Comparison of ENCODE assay signal across 8 cellular contexts in the genomic region with DNA sequence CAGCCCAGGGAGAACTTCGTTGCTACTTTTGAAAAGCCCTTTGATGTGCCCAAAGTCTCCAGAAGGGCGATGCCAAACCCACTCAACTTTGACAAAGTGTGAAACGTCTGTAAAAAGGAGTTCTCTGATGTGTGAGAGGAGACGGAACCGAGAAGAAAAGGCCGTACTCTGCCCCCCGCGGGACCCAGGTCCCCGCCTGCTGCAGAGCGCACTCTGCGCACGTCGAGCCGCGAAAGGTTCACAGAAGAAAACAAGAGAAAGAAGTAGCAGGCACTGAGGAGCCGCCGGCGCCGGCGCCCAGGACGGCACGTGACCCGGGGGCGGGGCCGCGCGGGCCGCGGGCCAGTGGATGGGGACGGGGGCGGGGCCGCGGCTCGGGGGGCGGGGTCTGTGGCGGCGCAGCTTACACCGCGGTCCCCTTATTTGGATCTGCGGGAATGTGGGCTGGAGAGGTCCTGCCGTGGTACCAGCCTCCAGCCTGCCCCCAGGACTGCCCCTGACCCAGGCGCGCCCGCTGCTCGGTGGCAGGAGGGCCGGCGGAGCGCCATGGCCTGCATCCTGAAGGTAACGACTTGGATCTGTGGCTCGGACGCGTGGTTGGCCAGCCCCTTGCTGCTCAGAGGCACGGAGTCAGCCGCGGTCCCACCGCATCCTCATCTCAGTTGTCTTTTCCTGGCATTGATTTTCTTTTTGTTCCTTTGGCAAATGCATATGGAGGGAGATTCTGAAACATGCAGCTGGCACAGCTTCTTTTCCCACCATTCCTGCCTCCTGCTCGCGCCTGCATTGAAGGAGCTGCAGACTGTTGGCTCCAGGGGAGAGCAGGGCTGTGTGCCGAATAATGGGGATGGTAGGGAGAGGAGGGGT. TPM values are rescaled to one million over a fixed set of nuclear protein-coding genes. Genes with fewer than 3 reads are reported as not detected.
DNase-seq lines count a peak whose midpoint lies in the region; ATAC-seq, FAIRE-seq and TF ChIP-seq lines count a peak whose summit lies in the region.

A gene (plus strand): TSS at position 426 of the 867 bp plus-strand sequence.

- in situ Hi-C loops in HepG2 (cut with HindIII; ENCODE audit: extremely low pct_ligation_motif_present, low pct_unique_long_range_greater_than_20kb), result no loop called here

- BruUV-seq in HepG2 (replicated peaks; lab: Mats Ljungman, UMichigan), result no TSS peak

- H3K36me3 ChIP-seq in HepG2 (replicated peaks in 1 of 2; ENCODE audit: control insufficient read depth in 1 of 2, insufficient read depth in 2 of 2, low read length in 2 of 2), result no peaks in the 10 kb centered on the region

- H3K4me3 ChIP-seq in HepG2 (replicated peaks in 1 of 3; ENCODE audit: insufficient read depth in 1 of 3, low read depth in 2 of 3, low read length in 3 of 3), result peak within 1 kb of the TSS in 2 of 3 experiments; percentile 23 to 52; a peak in 2 of 6 replicates

- no peak for TF ChIP-seq RAD21 in HepG2 (CRISPR knock-in tag; IDR thresholded peaks at IDR 0.05)

- CTCF ChIA-PET in HepG2 (lab: Yijun Ruan, JAX; ENCODE audit: low intra/inter-chr PET ratio, low total read pairs), result no interaction called here

- TF ChIP-seq EP300 in HepG2 (IDR thresholded peaks at IDR 0.05; ENCODE audit: low read depth in 2 of 2, low read length in 2 of 2) (no peak), HepG2 (CRISPR knock-in tag; IDR thresholded peaks at IDR 0.05; ENCODE audit: borderline replicate concordance) (no peak)

- 0 out of 2 replicates have a peak, but pooled peaks cover 5% of the 10 kb centered on the region for H3K4me1 ChIP-seq in HepG2 (ENCODE audit: insufficient read depth, low read length)

- ATAC-seq in GM18499 (IDR thresholded peaks at IDR 0.05; ENCODE audit: insufficient read depth, unreplicated experiment), result peak; percentile 61
- peak; percentile 89 for ATAC-seq in HG02763 (IDR thresholded peaks at IDR 0.05; ENCODE audit: unreplicated experiment)
- peak; percentile 94 for ATAC-seq in HepG2

- peak within 1 kb of the TSS; percentile 62 for H3K4me2 ChIP-seq in HepG2 (ENCODE audit: low read depth, low read length)

- H3K9ac ChIP-seq in HepG2 (ENCODE audit: insufficient read depth, low read depth, low read length), result no peak within 1 kb of the TSS

- no peak for TF ChIP-seq POLR2A in HepG2 (IDR thresholded peaks at IDR 0.05; ENCODE audit: insufficient read depth in 1 of 2, low read depth in 2 of 2, low read length in 2 of 2)

- POLR2A ChIA-PET in HepG2 (lab: Yijun Ruan, JAX), result no interaction called here

- no peaks in the 10 kb centered on the region for H3K9me3 ChIP-seq in HepG2 (ENCODE audit: low read length)

- no peak within 1 kb of the TSS for H3K27ac ChIP-seq in HepG2 (ENCODE audit: extremely low read length, insufficient read depth, low read length)

- peaks cover 0 to 22% of the 10 kb centered on the region in 2 experiments; a peak in 2 of 5 replicates for H3K27me3 ChIP-seq in HepG2 (ENCODE audit: control insufficient read depth in 1 of 2, insufficient read depth in 2 of 2, low read length in 2 of 2)

- intact Hi-C loops in HepG2 (cut with micrococcal nuclease; ENCODE audit: unreplicated experiment), result no loop called here

- no peak for TF ChIP-seq CTCF in HepG2 (CRISPR knock-in tag; IDR thresholded peaks at IDR 0.05)

- WGBS in HepG2 (ENCODE audit: low lambda C conversion rate), result 19% methylated on average over 29 of the region's 59 CpGs

- no peaks in the 10 kb centered on the region for H4K20me1 ChIP-seq in HepG2 (ENCODE audit: insufficient read depth, low read length)

- no peaks in the 10 kb centered on the region for H3K79me2 ChIP-seq in HepG2 (ENCODE audit: insufficient read depth, low read length)

- FAIRE-seq in HepG2 (lab: Jason Lieb, UNC), result no peak

- DNase-seq in NCI-H2107 treated with DMSO at 0.1 percent for 48 hours (lab: John Stamatoyannopoulos, UW; ENCODE audit: unreplicated experiment) (peak; percentile 37), dermis blood vessel endothelial cell (peak; percentile 77), HepG2 (ENCODE audit: low spot score) (peak; percentile 7), OCI-M2 (lab: John Stamatoyannopoulos, UW; ENCODE audit: unreplicated experiment) (no peak)
- DNase-seq in activated CD4-positive, alpha-beta T cell treated with anti-CD3 and anti-CD28 coated beads, Interleukin-2, amount 50 U/mL, for 48 hours, result peak; percentile 72 to 73
- peak; percentile 60 to 74 for DNase-seq in stimulated activated CD4-positive, alpha-beta T cell treated with anti-CD3 and anti-CD28 coated beads, Interleukin-2, amount 100 ng/mL, for 48 hours

- no peak within 1 kb of the TSS for H2AFZ ChIP-seq in HepG2 (ENCODE audit: low read length)

TF ChIP-seq in HepG2, 621 proteins besides CTCF, POLR2A, EP300 and RAD21 (continues in another document):
- TF ChIP-seq, protein P1, sequence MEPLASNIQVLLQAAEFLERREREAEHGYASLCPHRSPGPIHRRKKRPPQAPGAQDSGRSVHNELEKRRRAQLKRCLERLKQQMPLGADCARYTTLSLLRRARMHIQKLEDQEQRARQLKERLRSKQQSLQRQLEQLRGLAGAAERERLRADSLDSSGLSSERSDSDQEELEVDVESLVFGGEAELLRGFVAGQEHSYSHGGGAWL (CRISPR knock-in tag; IDR thresholded peaks at IDR 0.05), result no peak
- TF ChIP-seq ZNF777 (CRISPR knock-in tag; IDR thresholded peaks at IDR 0.05) (peak; percentile 51; the same call in 1 of the 2 replicates), SP1 (IDR thresholded peaks at IDR 0.05) (no peak), SP1 (CRISPR knock-in tag; IDR thresholded peaks at IDR 0.05) (peak; percentile 42; the same call in 1 of the 2 replicates)
- TF ChIP-seq, protein P2, sequence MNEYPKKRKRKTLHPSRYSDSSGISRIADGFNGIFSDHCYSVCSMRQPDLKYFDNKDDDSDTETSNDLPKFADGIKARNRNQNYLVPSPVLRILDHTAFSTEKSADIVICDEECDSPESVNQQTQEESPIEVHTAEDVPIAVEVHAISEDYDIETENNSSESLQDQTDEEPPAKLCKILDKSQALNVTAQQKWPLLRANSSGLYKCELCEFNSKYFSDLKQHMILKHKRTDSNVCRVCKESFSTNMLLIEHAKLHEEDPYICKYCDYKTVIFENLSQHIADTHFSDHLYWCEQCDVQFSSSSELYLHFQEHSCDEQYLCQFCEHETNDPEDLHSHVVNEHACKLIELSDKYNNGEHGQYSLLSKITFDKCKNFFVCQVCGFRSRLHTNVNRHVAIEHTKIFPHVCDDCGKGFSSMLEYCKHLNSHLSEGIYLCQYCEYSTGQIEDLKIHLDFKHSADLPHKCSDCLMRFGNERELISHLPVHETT (CRISPR knock-in tag; conservative IDR thresholded peaks at IDR 0.05), result no peak
- TF ChIP-seq, protein P3, sequence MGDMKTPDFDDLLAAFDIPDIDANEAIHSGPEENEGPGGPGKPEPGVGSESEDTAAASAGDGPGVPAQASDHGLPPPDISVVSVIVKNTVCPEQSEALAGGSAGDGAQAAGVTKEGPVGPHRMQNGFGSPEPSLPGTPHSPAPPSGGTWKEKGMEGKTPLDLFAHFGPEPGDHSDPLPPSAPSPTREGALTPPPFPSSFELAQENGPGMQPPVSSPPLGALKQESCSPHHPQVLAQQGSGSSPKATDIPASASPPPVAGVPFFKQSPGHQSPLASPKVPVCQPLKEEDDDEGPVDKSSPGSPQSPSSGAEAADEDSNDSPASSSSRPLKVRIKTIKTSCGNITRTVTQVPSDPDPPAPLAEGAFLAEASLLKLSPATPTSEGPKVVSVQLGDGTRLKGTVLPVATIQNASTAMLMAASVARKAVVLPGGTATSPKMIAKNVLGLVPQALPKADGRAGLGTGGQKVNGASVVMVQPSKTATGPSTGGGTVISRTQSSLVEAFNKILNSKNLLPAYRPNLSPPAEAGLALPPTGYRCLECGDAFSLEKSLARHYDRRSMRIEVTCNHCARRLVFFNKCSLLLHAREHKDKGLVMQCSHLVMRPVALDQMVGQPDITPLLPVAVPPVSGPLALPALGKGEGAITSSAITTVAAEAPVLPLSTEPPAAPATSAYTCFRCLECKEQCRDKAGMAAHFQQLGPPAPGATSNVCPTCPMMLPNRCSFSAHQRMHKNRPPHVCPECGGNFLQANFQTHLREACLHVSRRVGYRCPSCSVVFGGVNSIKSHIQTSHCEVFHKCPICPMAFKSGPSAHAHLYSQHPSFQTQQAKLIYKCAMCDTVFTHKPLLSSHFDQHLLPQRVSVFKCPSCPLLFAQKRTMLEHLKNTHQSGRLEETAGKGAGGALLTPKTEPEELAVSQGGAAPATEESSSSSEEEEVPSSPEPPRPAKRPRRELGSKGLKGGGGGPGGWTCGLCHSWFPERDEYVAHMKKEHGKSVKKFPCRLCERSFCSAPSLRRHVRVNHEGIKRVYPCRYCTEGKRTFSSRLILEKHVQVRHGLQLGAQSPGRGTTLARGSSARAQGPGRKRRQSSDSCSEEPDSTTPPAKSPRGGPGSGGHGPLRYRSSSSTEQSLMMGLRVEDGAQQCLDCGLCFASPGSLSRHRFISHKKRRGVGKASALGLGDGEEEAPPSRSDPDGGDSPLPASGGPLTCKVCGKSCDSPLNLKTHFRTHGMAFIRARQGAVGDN (CRISPR knock-in tag; IDR thresholded peaks at IDR 0.05), result peak; percentile 26; the same call in 1 of the 2 replicates

RNA-seq across cellular contexts. Expression of the gene that starts here (rescaled TPM):
- total RNA-seq in dermis blood vessel endothelial cell (44.9 and 67.6 TPM in 2 replicates), HepG2 (2016; rRNA removed; fragmentation: Illumina TruSeq; extraction: Trizol) (not detected in 2 replicates)
- not detected in 2 replicates for total RNA-seq in HepG2 (2016; cell fraction: cytosol; rRNA removed; fragmentation: Illumina TruSeq; extraction: Trizol; ENCODE audit: low read depth)
- not detected in 2 replicates for total RNA-seq in HepG2 (2016; cell fraction: insoluble cytoplasmic fraction; rRNA removed; fragmentation: Illumina TruSeq; extraction: Trizol)
- not detected in 2 replicates for total RNA-seq in HepG2 (2016; cell fraction: membrane; rRNA removed; fragmentation: Illumina TruSeq; extraction: Trizol)
- total RNA-seq in HepG2 (2016; cell fraction: nucleus; rRNA removed; fragmentation: Illumina TruSeq; extraction: Trizol), result not detected in 2 replicates
- polyA plus RNA-seq in HepG2 (2011; rRNA removed), result not detected in 2 replicates
- not detected in 2 replicates for polyA plus RNA-seq in HepG2 (2011; cell fraction: cytosol; rRNA removed)
- polyA plus RNA-seq in HepG2 (2011; cell fraction: nucleus; rRNA removed), result not detected in 2 replicates
- polyA plus RNA-seq in HepG2 (2012), result not detected in 2 replicates
- polyA plus RNA-seq in HepG2 (2016; cell fraction: cytosol; fragmentation: Illumina TruSeq; extraction: Trizol; ENCODE audit: low read depth), result not detected in 2 replicates
- not detected in 2 replicates for polyA plus RNA-seq in HepG2 (2016; cell fraction: insoluble cytoplasmic fraction; fragmentation: Illumina TruSeq; extraction: Trizol; ENCODE audit: low read depth)
- not detected in 2 replicates for polyA plus RNA-seq in HepG2 (2016; cell fraction: membrane; fragmentation: Illumina TruSeq; extraction: Trizol; ENCODE audit: low read depth)
- not detected in 2 replicates for polyA plus RNA-seq in HepG2 (2016; cell fraction: nucleus; fragmentation: Illumina TruSeq; extraction: Trizol; ENCODE audit: insufficient read depth, low read depth)
- polyA minus RNA-seq in HepG2 (2011; rRNA and poly(A)+ RNA removed; ENCODE audit: low replicate concordance), result not detected in 2 replicates
- not detected in 2 replicates for polyA minus RNA-seq in HepG2 (2011; cell fraction: cytosol; rRNA and poly(A)+ RNA removed)
- polyA minus RNA-seq in HepG2 (2011; cell fraction: nucleus; rRNA and poly(A)+ RNA removed), result not detected in 2 replicates

Comparison
In these comparisons a context has a peak if more than half of its experiments do, and no peak if none do; other contexts are left out.
1. RNA of the gene that starts here (total RNA-seq): 44.9 to 67.6 TPM in dermis blood vessel endothelial cell; not detected in HepG2; every median in the first group is over 10 times any median in the second.
2. Peak in DNase-seq, ATAC-seq, H3K4me3 ChIP-seq and H3K4me2 ChIP-seq in HepG2; RNA of the gene not detected or under 1 TPM.
3. Peak in every context shown above with its lines, with median percentiles within 50 percentile points of each other: ATAC-seq.